In the genomic region with DNA sequence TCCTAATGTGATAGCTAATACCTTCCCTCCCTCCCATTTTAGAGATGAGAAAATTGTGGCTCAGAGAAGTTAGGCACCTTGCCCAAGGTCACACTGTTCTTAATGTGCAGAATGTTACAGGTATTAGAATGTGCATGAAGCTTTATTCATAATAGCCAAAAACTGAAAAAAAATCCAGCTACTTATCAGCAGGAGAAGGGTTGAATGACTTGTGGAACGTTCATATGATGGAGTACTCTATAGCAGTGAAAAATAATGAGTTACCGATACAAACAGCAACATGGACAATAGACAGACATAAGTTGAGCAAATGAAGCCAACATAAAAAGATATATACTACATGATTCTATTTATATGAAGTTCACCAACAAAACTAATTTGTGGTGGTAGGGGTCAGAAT, we compare ENCODE assay signal across 28 cellular contexts. TPM values are rescaled to one million over a fixed set of nuclear protein-coding genes. Genes with fewer than 3 reads are reported as not detected.
A peak's percentile ranks its signal among the peaks of the same experiment; 100 is the strongest.
DNase-seq lines count a peak whose midpoint lies in the region; ATAC-seq, FAIRE-seq and TF ChIP-seq lines count a peak whose summit lies in the region.
"Had no signal": no experiment of that assay in that cellular context is flagged by ENCODE, and none has a peak within 500 bp of the region (broad histone marks: within the 10 kb centered on the region; RNA-seq: fewer than 3 reads in every experiment).

No MANE protein-coding gene starts in this region.

- CTCF ChIA-PET in HEK293 (lab: Yijun Ruan, JAX) = interaction anchor here (0.6 to 1.2 kb wide), 2 partner anchors 9 to 77 kb away, joined by 3 to 6 read pairs; no protein-coding TSS in a partner anchor

- FAIRE-seq in GM18507 (lab: Jason Lieb, UNC) = peak; percentile 39
- FAIRE-seq: A204.1, GM12878, GM12892, GM19239 had no signal

- H3K27me3 Mint-ChIP-seq in glutamatergic neuron (ENCODE audit: unreplicated experiment) (peaks cover 17% of the 10 kb centered on the region), neural crest cell (ENCODE audit: low read depth) (peaks cover 8% of the 10 kb centered on the region)

- H3K4me1 ChIP-seq in HEK293 (ENCODE audit: control insufficient read depth, insufficient read depth, low read length) = peaks cover 8% of the 10 kb centered on the region

- no peaks in the 10 kb centered on the region for H3K9me3 ChIP-seq in HEK293 (ENCODE audit: control insufficient read depth, insufficient read depth, low read depth, low read length)
- H3K9me3 ChIP-seq: BE2C, BLaER1 had no signal

- no peak overlapping the region for H3K27ac ChIP-seq in HEK293 (ENCODE audit: extremely low read depth, low read depth, low read length)
- H3K27ac ChIP-seq: BLaER1 had no signal

- no peaks in the 10 kb centered on the region for H3K36me3 ChIP-seq in HEK293 (ENCODE audit: control insufficient read depth in 2 of 2, insufficient read depth in 1 of 2, low read length in 2 of 2)
- H3K36me3 ChIP-seq: BE2C, BLaER1 had no signal

- ATAC-seq in HG03342 (IDR thresholded peaks at IDR 0.05; ENCODE audit: unreplicated experiment) = no peak
- no peak for ATAC-seq in GM21447 (IDR thresholded peaks at IDR 0.05; ENCODE audit: unreplicated experiment)
- ATAC-seq: GM12878 had no signal

- H3K36me3 Mint-ChIP-seq in glutamatergic neuron (ENCODE audit: unreplicated experiment) = no peaks in the 10 kb centered on the region
- no peaks in the 10 kb centered on the region for H3K36me3 Mint-ChIP-seq in neural crest cell (ENCODE audit: low read depth)
- H3K36me3 Mint-ChIP-seq: CD4-positive, alpha-beta memory T cell; CD4-positive, CD25-positive, alpha-beta regulatory T cell; CD8-positive, alpha-beta memory T cell had no signal

- DNase-seq in GM18507 (ENCODE audit: extremely low spot score, insufficient read length, low read depth) = no peak
- DNase-seq in glutamatergic neuron = no peak
- DNase-seq in neural crest cell (ENCODE audit: low read depth, low spot score) = no peak
- no peak for DNase-seq in activated CD4-positive, alpha-beta T cell treated with anti-CD3 and anti-CD28 coated beads, Interleukin-2, amount 50 U/mL, for 1 hour
- DNase-seq: 8988T; ACHN; BE2C; C1 segment of cervical spinal cord; CD4-positive, alpha-beta memory T cell; CD4-positive, CD25-positive, alpha-beta regulatory T cell; CD8-positive, alpha-beta memory T cell; COR-L47; DMS 273 treated with DMSO at 0.1 percent for 48 hours; DMS153; DMS53; DMS79; DND-41; EL; GDM1 had no signal

- no peak overlapping the region for H3K4me3 ChIP-seq in HEK293 (ENCODE audit: low read depth, low read length)
- H3K4me3 ChIP-seq: BLaER1, GM12878 had no signal

- TF ChIP-seq CTCF in HEK293 (tag by site-specific recombination; IDR thresholded peaks at IDR 0.05) (no peak), glutamatergic neuron (IDR thresholded peaks at IDR 0.05; ENCODE audit: partially characterized antibody, unreplicated experiment) (no peak), neural crest cell (conservative IDR thresholded peaks at IDR 0.05) (no peak)

- POLR2A ChIA-PET in HEK293 (lab: Yijun Ruan, JAX) = interaction anchor here (0.7 kb wide), 1 partner anchor 145 kb away, joined by 6 read pairs; no protein-coding TSS in a partner anchor

- H3K4me1 Mint-ChIP-seq in glutamatergic neuron (ENCODE audit: low read depth, unreplicated experiment) (peaks cover 62% of the 10 kb centered on the region), neural crest cell (peaks cover 61% of the 10 kb centered on the region)

- H3K4me3 Mint-ChIP-seq in glutamatergic neuron (ENCODE audit: unreplicated experiment) = peak overlapping the region; percentile 6
- peak overlapping the region; percentile 23 for H3K4me3 Mint-ChIP-seq in neural crest cell
- H3K4me3 Mint-ChIP-seq: CD14-positive monocyte; CD4-positive, alpha-beta memory T cell; CD4-positive, CD25-positive, alpha-beta regulatory T cell had no signal

- H3K9me3 Mint-ChIP-seq in glutamatergic neuron (ENCODE audit: unreplicated experiment) (peaks cover 8% of the 10 kb centered on the region), neural crest cell (no peaks in the 10 kb centered on the region)
- H3K9me3 Mint-ChIP-seq: CD4-positive, alpha-beta memory T cell; CD8-positive, alpha-beta memory T cell had no signal

- H3K27ac Mint-ChIP-seq in glutamatergic neuron (ENCODE audit: unreplicated experiment) (no peak overlapping the region), neural crest cell (ENCODE audit: unreplicated experiment) (no peak overlapping the region)
- H3K27ac Mint-ChIP-seq: CD14-positive monocyte; CD4-positive, alpha-beta memory T cell; CD4-positive, CD25-positive, alpha-beta regulatory T cell; CD8-positive, alpha-beta memory T cell had no signal

TF ChIP-seq in HEK293, 187 proteins besides CTCF, POLR2A, EP300 and RAD21:
- TF ChIP-seq, protein P1, sequence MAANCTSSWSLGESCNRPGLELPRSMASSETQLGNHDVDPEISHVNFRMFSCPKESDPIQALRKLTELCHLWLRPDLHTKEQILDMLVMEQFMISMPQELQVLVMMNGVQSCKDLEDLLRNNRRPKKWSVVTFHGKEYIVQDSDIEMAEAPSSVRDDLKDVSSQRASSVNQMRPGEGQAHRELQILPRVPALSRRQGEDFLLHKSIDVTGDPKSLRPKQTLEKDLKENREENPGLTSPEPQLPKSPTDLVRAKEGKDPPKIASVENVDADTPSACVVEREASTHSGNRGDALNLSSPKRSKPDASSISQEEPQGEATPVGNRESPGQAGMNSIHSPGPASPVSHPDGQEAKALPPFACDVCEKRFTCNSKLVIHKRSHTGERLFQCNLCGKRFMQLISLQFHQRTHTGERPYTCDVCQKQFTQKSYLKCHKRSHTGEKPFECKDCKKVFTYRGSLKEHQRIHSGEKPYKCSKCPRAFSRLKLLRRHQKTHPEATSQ (tag by site-specific recombination; IDR thresholded peaks at IDR 0.05) = no peak
- TF ChIP-seq ZNF146 (tag by site-specific recombination; IDR thresholded peaks at IDR 0.05) = peak; percentile 87
- TF ChIP-seq, protein P2, sequence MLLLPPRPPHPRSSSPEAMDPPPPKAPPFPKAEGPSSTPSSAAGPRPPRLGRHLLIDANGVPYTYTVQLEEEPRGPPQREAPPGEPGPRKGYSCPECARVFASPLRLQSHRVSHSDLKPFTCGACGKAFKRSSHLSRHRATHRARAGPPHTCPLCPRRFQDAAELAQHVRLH (tag by site-specific recombination; IDR thresholded peaks at IDR 0.05) = peak; percentile 32; the same call in 1 of the 2 replicates

RNA-seq across cellular contexts. Expression of a gene that starts 37.7 kb away (rescaled TPM):
- total RNA-seq in glutamatergic neuron (ENCODE audit: unreplicated experiment) = 115 TPM
- 65.9 and 74.4 TPM in 2 replicates for total RNA-seq in neural crest cell
